ENCODE assay signal across 29 cellular contexts in genomic region chr12:105588126-105588525, GRCh38.
"Had no signal": no experiment of that assay in that cellular context is flagged by ENCODE, and none has a peak within 500 bp of the region (broad histone marks: within the 10 kb centered on the region; RNA-seq: fewer than 3 reads in every experiment).

No MANE protein-coding gene starts in this region.

- H3K27ac Mint-ChIP-seq: effector memory CD8-positive, alpha-beta T cell; immature natural killer cell; memory B cell; natural killer cell; stimulated activated naive CD8-positive, alpha-beta T cell treated with anti-CD3 and anti-CD28 coated beads, Interleukin-15, amount 100 ng/mL, for 72 hours had no signal

- H3K36me3 ChIP-seq: esophagus muscularis mucosa, gastroesophageal sphincter, heart left ventricle, neutrophil, pancreas, suprapubic skin, vagina had no signal

- H3K9me3 Mint-ChIP-seq: effector memory CD8-positive, alpha-beta T cell; immature natural killer cell; natural killer cell; stimulated activated naive CD8-positive, alpha-beta T cell treated with anti-CD3 and anti-CD28 coated beads, Interleukin-15, amount 100 ng/mL, for 72 hours had no signal

- H3K4me3 Mint-ChIP-seq: effector memory CD8-positive, alpha-beta T cell; immature natural killer cell; memory B cell; natural killer cell; neural crest cell; stimulated activated naive CD8-positive, alpha-beta T cell treated with anti-CD3 and anti-CD28 coated beads, Interleukin-15, amount 100 ng/mL, for 72 hours had no signal

- H3K4me1 ChIP-seq: esophagus muscularis mucosa, gastroesophageal sphincter, pancreas, suprapubic skin had no signal

- H3K4me1 Mint-ChIP-seq: immature natural killer cell; memory B cell; natural killer cell; neural crest cell; stimulated activated naive CD8-positive, alpha-beta T cell treated with anti-CD3 and anti-CD28 coated beads, Interleukin-15, amount 100 ng/mL, for 72 hours had no signal

- H3K9me3 ChIP-seq: esophagus muscularis mucosa, gastroesophageal sphincter, heart left ventricle, neutrophil, pancreas, vagina had no signal

- H3K27ac ChIP-seq: esophagus muscularis mucosa, foreskin keratinocyte, gastroesophageal sphincter, neutrophil, pancreas, suprapubic skin, vagina had no signal

- H3K27me3 ChIP-seq: esophagus muscularis mucosa, foreskin keratinocyte, heart left ventricle, neutrophil, pancreas, suprapubic skin, vagina had no signal

- H3K4me3 ChIP-seq: esophagus muscularis mucosa, gastroesophageal sphincter, heart left ventricle, lung, pancreas, smooth muscle cell, suprapubic skin, vagina had no signal

- DNase-seq: cerebellar nuclear complex; cortex of kidney; effector memory CD8-positive, alpha-beta T cell; foreskin keratinocyte; heart left ventricle; hippocampal formation; immature natural killer cell; islet precursor cell; left colon; left ventricle myocardium superior; natural killer cell; pancreas; stimulated activated CD4-positive, alpha-beta T cell treated with anti-CD3 and anti-CD28 coated beads, Interleukin-12 subunit alpha, Interleukin-12 subunit beta, amount 100 ng/mL, for 4 hours; stimulated activated CD4-positive, alpha-beta T cell treated with anti-CD3 and anti-CD28 coated beads, Interleukin-1b, Interleukin-23, amount 100 ng/mL, for 48 hours; stimulated activated CD4-positive, alpha-beta T cell treated with anti-CD3 and anti-CD28 coated beads, Interleukin-4, amount 100 ng/mL, for 1 hour; stimulated activated CD8-positive, alpha-beta memory T cell treated with anti-CD3 and anti-CD28 coated beads, Interleukin-4, amount 100 ng/mL, for 48 hours; stimulated activated naive CD4-positive, alpha-beta T cell; stimulated activated naive CD8-positive, alpha-beta T cell treated with anti-CD3 and anti-CD28 coated beads, Interleukin-15, amount 100 ng/mL, for 72 hours; trophoblast cell had no signal

- H3K36me3 Mint-ChIP-seq: immature natural killer cell, memory B cell, natural killer cell had no signal

- ATAC-seq: effector memory CD8-positive, alpha-beta T cell; foreskin keratinocyte; gastroesophageal sphincter; left colon; left ventricle myocardium superior; natural killer cell; pancreas; sciatic nerve; stimulated activated naive CD8-positive, alpha-beta T cell treated with anti-CD3 and anti-CD28 coated beads, Interleukin-15, amount 100 ng/mL, for 72 hours had no signal

- H3K4me2 ChIP-seq: smooth muscle cell had no signal
